ENCODE assay signal across 25 cellular contexts in genomic region chr12:22990501-22990900, GRCh38.
"Had no signal": no experiment of that assay in that cellular context is flagged by ENCODE, and none has a peak within 500 bp of the region (broad histone marks: within the 10 kb centered on the region; RNA-seq: fewer than 3 reads in every experiment).

No MANE protein-coding gene starts in this region.

- H3K36me3 ChIP-seq: esophagus muscularis mucosa, gastrocnemius medialis, heart right ventricle, left ventricle myocardium inferior, lower lobe of right lung had no signal

- H3K4me1 ChIP-seq: esophagus muscularis mucosa, gastrocnemius medialis, heart right ventricle, left ventricle myocardium inferior, lower lobe of right lung had no signal

- H3K4me3 ChIP-seq: coronary artery, dorsolateral prefrontal cortex, esophagus muscularis mucosa, gastrocnemius medialis, heart right ventricle, left ventricle myocardium inferior, lower lobe of right lung, mucosa of descending colon had no signal

- ATAC-seq: gastrocnemius medialis; heart right ventricle; left colon; left lobe of liver; lower lobe of right lung; mucosa of descending colon; naive thymus-derived CD8-positive, alpha-beta T cell had no signal

- FAIRE-seq: colon, endothelial cell of umbilical vein, islet of Langerhans, keratinocyte had no signal

- H3K27me3 ChIP-seq: esophagus muscularis mucosa, gastrocnemius medialis, heart right ventricle had no signal

- DNase-seq: dermis blood vessel endothelial cell; dorsolateral prefrontal cortex; effector CD4-positive, alpha-beta T cell; effector memory CD4-positive, alpha-beta T cell; foreskin fibroblast; foreskin melanocyte; gastrocnemius medialis; glutamatergic neuron; head of caudate nucleus; heart right ventricle; hippocampal formation; left colon; left ventricle myocardium inferior; lower lobe of right lung; mesenchymal stem cell; mucosa of descending colon; naive B cell; naive thymus-derived CD8-positive, alpha-beta T cell had no signal

- H3K9me3 ChIP-seq: esophagus muscularis mucosa, gastrocnemius medialis, heart right ventricle, left ventricle myocardium inferior, lower lobe of right lung, mucosa of descending colon had no signal
